In the genomic region with DNA sequence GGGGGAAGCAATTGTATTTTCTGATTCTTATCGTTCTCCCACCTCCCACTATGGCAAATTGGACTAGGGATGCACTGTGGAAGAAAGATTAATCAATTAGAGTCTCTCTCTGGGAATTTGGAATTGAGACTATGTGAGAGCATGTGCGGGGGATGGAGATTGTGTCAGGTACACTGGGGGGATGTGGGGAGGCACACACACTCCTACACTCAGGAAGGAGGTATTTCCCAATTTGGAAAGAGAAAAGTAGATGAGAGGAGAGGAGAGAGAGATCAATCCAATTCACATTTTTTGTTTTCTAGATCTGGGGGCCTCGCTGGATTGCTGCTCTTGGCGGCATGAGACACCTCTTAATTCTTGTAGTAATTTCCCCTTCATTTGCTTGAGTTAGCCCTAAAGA, we compare ENCODE assay signal across 7 cellular contexts. TPM values are rescaled to one million over a fixed set of nuclear protein-coding genes. Genes with fewer than 3 reads are reported as not detected.
"Had no signal": no experiment of that assay in that cellular context is flagged by ENCODE, and none has a peak within 500 bp of the region (broad histone marks: within the 10 kb centered on the region; RNA-seq: fewer than 3 reads in every experiment).

No MANE protein-coding gene starts in this region.

- DNase-seq: H9, HCEC 1CT, IMR-90, KBM-7 had no signal

- H3K27ac Mint-ChIP-seq: GM23338, H9 had no signal

- H3K4me1 Mint-ChIP-seq: GM23338, H9 had no signal

- ATAC-seq: GM23338 had no signal

- H3K9me3 Mint-ChIP-seq: GM23338, H9 had no signal

- H3K4me3 ChIP-seq: GM23338 had no signal

- H3K27ac ChIP-seq: KMS-11 had no signal

- H3K4me3 Mint-ChIP-seq: GM23338, H9 had no signal

RNA-seq across cellular contexts. Expression of a gene that starts 14.3 kb away (rescaled TPM):
- total RNA-seq: HT-29 had no signal
